Comparison of ENCODE assay signal across 2 cellular contexts in the genomic region with DNA sequence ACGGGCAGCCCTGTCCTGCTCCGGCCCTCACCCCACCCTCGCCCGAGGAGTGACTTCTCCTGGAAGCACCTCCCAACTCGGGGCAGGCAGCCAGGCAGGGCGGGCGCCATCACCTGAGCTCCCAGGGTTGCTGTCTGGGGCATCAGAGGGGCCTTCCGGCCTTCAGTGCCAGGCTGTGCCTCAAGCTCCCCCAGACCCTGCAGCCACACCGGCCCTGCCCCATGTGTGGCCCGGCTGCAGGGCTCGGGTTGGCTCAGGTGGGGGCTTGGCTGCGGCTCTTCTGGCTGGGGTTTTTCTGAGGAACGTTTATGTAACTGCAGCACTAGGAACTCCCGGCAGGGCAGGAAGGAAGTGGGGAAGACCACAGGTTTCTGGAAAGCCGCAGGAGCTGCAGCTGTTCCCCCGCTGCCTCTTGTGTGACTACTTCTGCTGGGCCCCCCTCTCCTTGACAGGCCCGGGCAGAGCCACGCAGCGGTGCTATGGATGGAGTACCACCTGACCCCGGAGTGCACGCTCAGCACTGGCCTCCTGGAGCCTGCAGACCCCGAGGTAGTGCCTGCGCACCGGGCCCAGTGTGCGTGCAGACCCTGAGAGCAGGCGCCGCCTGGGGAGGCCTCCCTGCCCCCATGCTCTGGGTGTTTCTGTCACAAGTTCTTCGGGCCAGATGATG.
TF ChIP-seq lines count a peak whose summit lies in the region.

No MANE protein-coding gene starts in this region.

TF ChIP-seq in SK-N-SH, 30 proteins besides CTCF, POLR2A, EP300 and RAD21:
- TF ChIP-seq, protein P1, sequence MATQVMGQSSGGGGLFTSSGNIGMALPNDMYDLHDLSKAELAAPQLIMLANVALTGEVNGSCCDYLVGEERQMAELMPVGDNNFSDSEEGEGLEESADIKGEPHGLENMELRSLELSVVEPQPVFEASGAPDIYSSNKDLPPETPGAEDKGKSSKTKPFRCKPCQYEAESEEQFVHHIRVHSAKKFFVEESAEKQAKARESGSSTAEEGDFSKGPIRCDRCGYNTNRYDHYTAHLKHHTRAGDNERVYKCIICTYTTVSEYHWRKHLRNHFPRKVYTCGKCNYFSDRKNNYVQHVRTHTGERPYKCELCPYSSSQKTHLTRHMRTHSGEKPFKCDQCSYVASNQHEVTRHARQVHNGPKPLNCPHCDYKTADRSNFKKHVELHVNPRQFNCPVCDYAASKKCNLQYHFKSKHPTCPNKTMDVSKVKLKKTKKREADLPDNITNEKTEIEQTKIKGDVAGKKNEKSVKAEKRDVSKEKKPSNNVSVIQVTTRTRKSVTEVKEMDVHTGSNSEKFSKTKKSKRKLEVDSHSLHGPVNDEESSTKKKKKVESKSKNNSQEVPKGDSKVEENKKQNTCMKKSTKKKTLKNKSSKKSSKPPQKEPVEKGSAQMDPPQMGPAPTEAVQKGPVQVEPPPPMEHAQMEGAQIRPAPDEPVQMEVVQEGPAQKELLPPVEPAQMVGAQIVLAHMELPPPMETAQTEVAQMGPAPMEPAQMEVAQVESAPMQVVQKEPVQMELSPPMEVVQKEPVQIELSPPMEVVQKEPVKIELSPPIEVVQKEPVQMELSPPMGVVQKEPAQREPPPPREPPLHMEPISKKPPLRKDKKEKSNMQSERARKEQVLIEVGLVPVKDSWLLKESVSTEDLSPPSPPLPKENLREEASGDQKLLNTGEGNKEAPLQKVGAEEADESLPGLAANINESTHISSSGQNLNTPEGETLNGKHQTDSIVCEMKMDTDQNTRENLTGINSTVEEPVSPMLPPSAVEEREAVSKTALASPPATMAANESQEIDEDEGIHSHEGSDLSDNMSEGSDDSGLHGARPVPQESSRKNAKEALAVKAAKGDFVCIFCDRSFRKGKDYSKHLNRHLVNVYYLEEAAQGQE (IDR thresholded peaks at IDR 0.05; ENCODE audit: low read depth, low read length), result no peak
- TF ChIP-seq, protein P2, sequence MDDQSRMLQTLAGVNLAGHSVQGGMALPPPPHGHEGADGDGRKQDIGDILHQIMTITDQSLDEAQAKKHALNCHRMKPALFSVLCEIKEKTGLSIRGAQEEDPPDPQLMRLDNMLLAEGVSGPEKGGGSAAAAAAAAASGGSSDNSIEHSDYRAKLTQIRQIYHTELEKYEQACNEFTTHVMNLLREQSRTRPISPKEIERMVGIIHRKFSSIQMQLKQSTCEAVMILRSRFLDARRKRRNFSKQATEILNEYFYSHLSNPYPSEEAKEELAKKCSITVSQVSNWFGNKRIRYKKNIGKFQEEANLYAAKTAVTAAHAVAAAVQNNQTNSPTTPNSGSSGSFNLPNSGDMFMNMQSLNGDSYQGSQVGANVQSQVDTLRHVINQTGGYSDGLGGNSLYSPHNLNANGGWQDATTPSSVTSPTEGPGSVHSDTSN (IDR thresholded peaks at IDR 0.05), result no peak
- TF ChIP-seq FOXM1 (IDR thresholded peaks at IDR 0.05; ENCODE audit: low read depth) (no peak), EZH2phosphoT487 (IDR thresholded peaks at IDR 0.05; ENCODE audit: borderline replicate concordance, low read depth) (no peak), ELF1 (IDR thresholded peaks at IDR 0.05) (no peak), JUND (IDR thresholded peaks at IDR 0.05) (no peak), YY1 (IDR thresholded peaks at IDR 0.05; ENCODE audit: low read depth) (no peak), GATA2 (CRISPR knock-in tag; IDR thresholded peaks at IDR 0.05) (no peak), SIN3A (IDR thresholded peaks at IDR 0.05; ENCODE audit: borderline replicate concordance, low read depth, low read length) (no peak), NRF1 (IDR thresholded peaks at IDR 0.05; ENCODE audit: low read depth, low read length) (no peak), GABPA (IDR thresholded peaks at IDR 0.05; ENCODE audit: low read depth) (no peak), FOXJ3 (CRISPR knock-in tag; IDR thresholded peaks at IDR 0.05) (no peak), MEF2A (IDR thresholded peaks at IDR 0.05; ENCODE audit: borderline replicate concordance, low read depth) (no peak), SMC3 (IDR thresholded peaks at IDR 0.05; ENCODE audit: low read depth, low read length) (no peak)
- TF ChIP-seq, protein P3, sequence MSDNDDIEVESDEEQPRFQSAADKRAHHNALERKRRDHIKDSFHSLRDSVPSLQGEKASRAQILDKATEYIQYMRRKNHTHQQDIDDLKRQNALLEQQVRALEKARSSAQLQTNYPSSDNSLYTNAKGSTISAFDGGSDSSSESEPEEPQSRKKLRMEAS (IDR thresholded peaks at IDR 0.05; ENCODE audit: low read depth), result no peak
- TF ChIP-seq, protein P4, sequence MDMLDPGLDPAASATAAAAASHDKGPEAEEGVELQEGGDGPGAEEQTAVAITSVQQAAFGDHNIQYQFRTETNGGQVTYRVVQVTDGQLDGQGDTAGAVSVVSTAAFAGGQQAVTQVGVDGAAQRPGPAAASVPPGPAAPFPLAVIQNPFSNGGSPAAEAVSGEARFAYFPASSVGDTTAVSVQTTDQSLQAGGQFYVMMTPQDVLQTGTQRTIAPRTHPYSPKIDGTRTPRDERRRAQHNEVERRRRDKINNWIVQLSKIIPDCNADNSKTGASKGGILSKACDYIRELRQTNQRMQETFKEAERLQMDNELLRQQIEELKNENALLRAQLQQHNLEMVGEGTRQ (IDR thresholded peaks at IDR 0.05; ENCODE audit: borderline replicate concordance, low read depth, low read length), result no peak

TF ChIP-seq in SK-N-SH treated with all-trans-retinoic acid at 6 μM for 48 hours, 23 proteins besides CTCF, POLR2A, EP300 and RAD21 (continued from another document):
- TF ChIP-seq, protein P5, sequence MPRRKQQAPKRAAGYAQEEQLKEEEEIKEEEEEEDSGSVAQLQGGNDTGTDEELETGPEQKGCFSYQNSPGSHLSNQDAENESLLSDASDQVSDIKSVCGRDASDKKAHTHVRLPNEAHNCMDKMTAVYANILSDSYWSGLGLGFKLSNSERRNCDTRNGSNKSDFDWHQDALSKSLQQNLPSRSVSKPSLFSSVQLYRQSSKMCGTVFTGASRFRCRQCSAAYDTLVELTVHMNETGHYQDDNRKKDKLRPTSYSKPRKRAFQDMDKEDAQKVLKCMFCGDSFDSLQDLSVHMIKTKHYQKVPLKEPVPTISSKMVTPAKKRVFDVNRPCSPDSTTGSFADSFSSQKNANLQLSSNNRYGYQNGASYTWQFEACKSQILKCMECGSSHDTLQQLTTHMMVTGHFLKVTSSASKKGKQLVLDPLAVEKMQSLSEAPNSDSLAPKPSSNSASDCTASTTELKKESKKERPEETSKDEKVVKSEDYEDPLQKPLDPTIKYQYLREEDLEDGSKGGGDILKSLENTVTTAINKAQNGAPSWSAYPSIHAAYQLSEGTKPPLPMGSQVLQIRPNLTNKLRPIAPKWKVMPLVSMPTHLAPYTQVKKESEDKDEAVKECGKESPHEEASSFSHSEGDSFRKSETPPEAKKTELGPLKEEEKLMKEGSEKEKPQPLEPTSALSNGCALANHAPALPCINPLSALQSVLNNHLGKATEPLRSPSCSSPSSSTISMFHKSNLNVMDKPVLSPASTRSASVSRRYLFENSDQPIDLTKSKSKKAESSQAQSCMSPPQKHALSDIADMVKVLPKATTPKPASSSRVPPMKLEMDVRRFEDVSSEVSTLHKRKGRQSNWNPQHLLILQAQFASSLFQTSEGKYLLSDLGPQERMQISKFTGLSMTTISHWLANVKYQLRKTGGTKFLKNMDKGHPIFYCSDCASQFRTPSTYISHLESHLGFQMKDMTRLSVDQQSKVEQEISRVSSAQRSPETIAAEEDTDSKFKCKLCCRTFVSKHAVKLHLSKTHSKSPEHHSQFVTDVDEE (CRISPR knock-in tag; IDR thresholded peaks at IDR 0.05), result no peak
- no peak for TF ChIP-seq ARNTL (CRISPR knock-in tag; IDR thresholded peaks at IDR 0.05; ENCODE audit: borderline replicate concordance, low read depth)
- TF ChIP-seq ESRRG (CRISPR knock-in tag; IDR thresholded peaks at IDR 0.05), result no peak
- no peak for TF ChIP-seq SNAI2 (CRISPR knock-in tag; IDR thresholded peaks at IDR 0.05)
- no peak for TF ChIP-seq ZNF70 (CRISPR knock-in tag; IDR thresholded peaks at IDR 0.05)
- TF ChIP-seq PPARA (CRISPR knock-in tag; IDR thresholded peaks at IDR 0.05; ENCODE audit: borderline replicate concordance), result no peak
- TF ChIP-seq, protein P6, sequence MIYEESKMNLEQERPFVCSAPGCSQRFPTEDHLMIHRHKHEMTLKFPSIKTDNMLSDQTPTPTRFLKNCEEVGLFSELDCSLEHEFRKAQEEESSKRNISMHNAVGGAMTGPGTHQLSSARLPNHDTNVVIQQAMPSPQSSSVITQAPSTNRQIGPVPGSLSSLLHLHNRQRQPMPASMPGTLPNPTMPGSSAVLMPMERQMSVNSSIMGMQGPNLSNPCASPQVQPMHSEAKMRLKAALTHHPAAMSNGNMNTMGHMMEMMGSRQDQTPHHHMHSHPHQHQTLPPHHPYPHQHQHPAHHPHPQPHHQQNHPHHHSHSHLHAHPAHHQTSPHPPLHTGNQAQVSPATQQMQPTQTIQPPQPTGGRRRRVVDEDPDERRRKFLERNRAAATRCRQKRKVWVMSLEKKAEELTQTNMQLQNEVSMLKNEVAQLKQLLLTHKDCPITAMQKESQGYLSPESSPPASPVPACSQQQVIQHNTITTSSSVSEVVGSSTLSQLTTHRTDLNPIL (CRISPR knock-in tag; IDR thresholded peaks at IDR 0.05; ENCODE audit: low read depth), result no peak
- no peak for TF ChIP-seq ZC3H10 (CRISPR knock-in tag; IDR thresholded peaks at IDR 0.05)
- TF ChIP-seq CSDC2 (CRISPR knock-in tag; IDR thresholded peaks at IDR 0.05), result no peak
- TF ChIP-seq, protein P7, sequence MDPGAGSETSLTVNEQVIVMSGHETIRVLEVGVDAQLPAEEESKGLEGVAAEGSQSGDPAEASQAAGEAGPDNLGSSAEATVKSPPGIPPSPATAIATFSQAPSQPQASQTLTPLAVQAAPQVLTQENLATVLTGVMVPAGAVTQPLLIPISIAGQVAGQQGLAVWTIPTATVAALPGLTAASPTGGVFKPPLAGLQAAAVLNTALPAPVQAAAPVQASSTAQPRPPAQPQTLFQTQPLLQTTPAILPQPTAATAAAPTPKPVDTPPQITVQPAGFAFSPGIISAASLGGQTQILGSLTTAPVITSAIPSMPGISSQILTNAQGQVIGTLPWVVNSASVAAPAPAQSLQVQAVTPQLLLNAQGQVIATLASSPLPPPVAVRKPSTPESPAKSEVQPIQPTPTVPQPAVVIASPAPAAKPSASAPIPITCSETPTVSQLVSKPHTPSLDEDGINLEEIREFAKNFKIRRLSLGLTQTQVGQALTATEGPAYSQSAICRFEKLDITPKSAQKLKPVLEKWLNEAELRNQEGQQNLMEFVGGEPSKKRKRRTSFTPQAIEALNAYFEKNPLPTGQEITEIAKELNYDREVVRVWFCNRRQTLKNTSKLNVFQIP (CRISPR knock-in tag; IDR thresholded peaks at IDR 0.05; ENCODE audit: borderline replicate concordance, low read depth), result no peak
- no peak for TF ChIP-seq BACH2 (CRISPR knock-in tag; IDR thresholded peaks at IDR 0.05; ENCODE audit: borderline replicate concordance)
- TF ChIP-seq RARB (CRISPR knock-in tag; IDR thresholded peaks at IDR 0.05), result no peak
- no peak for TF ChIP-seq ZNF8 (CRISPR knock-in tag; IDR thresholded peaks at IDR 0.05)
- TF ChIP-seq ISL1 (CRISPR knock-in tag; IDR thresholded peaks at IDR 0.05), result no peak
TF ChIP-seq in SK-N-SH treated with all-trans-retinoic acid at 6 μM for 48 hours: peak in this region for 0.
